In genomic region chr16:62036807-62037135, GRCh38 we compare ENCODE assay signal across 24 cellular contexts. TPM values are rescaled to one million over a fixed set of nuclear protein-coding genes. Genes with fewer than 3 reads are reported as not detected.
DNase-seq lines count a peak whose midpoint lies in the region; ATAC-seq and TF ChIP-seq lines count a peak whose summit lies in the region.
"Had no signal": no experiment of that assay in that cellular context is flagged by ENCODE, and none has a peak within 500 bp of the region (broad histone marks: within the 10 kb centered on the region; RNA-seq: fewer than 3 reads in every experiment).

No MANE protein-coding gene starts in this region.

- H3K27me3 ChIP-seq in NT2/D1 (ENCODE audit: insufficient read depth, insufficient read length) (peaks cover 75% of the 10 kb centered on the region), hepatocyte (peaks cover 76% of the 10 kb centered on the region), neural progenitor cell (peaks cover 46% of the 10 kb centered on the region)
- H3K27me3 ChIP-seq: vagina had no signal

- H3K4me2 ChIP-seq in hepatocyte (peak overlapping the region; percentile 89), neural progenitor cell (peak overlapping the region; percentile 98)
- H3K4me2 ChIP-seq: KMS-11 had no signal

- H3K4me1 ChIP-seq in NT2/D1 (ENCODE audit: insufficient read depth, insufficient read length) (peaks cover 4% of the 10 kb centered on the region), hepatocyte (ENCODE audit: insufficient read depth) (peaks cover 9% of the 10 kb centered on the region), neural progenitor cell (peaks cover 41% of the 10 kb centered on the region)
- H3K4me1 ChIP-seq: parathyroid adenoma had no signal

- no peaks in the 10 kb centered on the region for H3K36me3 ChIP-seq in NT2/D1 (ENCODE audit: insufficient read depth, insufficient read length, low read length)
- H3K36me3 ChIP-seq in hepatocyte (replicated peaks; ENCODE audit: insufficient read depth, low read depth) = no peaks in the 10 kb centered on the region
- no peaks in the 10 kb centered on the region for H3K36me3 ChIP-seq in neural progenitor cell
- H3K36me3 ChIP-seq: heart right ventricle, vagina had no signal

- TF ChIP-seq CTCF in hepatocyte (IDR thresholded peaks at IDR 0.05; ENCODE audit: poor library complexity) (no peak), neural progenitor cell (IDR thresholded peaks at IDR 0.05) (no peak)

- peak overlapping the region; percentile 57 for H3K9ac ChIP-seq in NT2/D1 (ENCODE audit: insufficient read length, low read depth)
- no peak overlapping the region for H3K9ac ChIP-seq in neural progenitor cell
- H3K9ac ChIP-seq: KMS-11, parathyroid adenoma had no signal

- no peak for ATAC-seq in HG02852 (IDR thresholded peaks at IDR 0.05; ENCODE audit: unreplicated experiment)
- ATAC-seq: activated CD8-positive, alpha-beta memory T cell treated with anti-CD3 and anti-CD28 coated beads, Interleukin-2, amount 10 ng/mL, durations not matched to agents 7 days and 5 days; effector memory CD8-positive, alpha-beta T cell; HCT116; mucosa of descending colon; Panc1; SK-N-SH treated with all-trans-retinoic acid at 6 μM for 48 hours had no signal

- H3K9me3 ChIP-seq in NT2/D1 (ENCODE audit: insufficient read depth, low read length) (no peaks in the 10 kb centered on the region), hepatocyte (ENCODE audit: low read depth) (no peaks in the 10 kb centered on the region), neural progenitor cell (ENCODE audit: low read depth) (no peaks in the 10 kb centered on the region)
- H3K9me3 ChIP-seq: heart right ventricle, mucosa of descending colon, vagina had no signal

- peaks cover 34% of the 10 kb centered on the region for H3K4me1 Mint-ChIP-seq in neural progenitor cell
- H3K4me1 Mint-ChIP-seq: activated CD8-positive, alpha-beta memory T cell treated with anti-CD3 and anti-CD28 coated beads, Interleukin-2, amount 10 ng/mL, durations not matched to agents 7 days and 5 days; central memory CD8-positive, alpha-beta T cell had no signal

- H4K20me1 ChIP-seq in hepatocyte (ENCODE audit: insufficient read depth, poor library complexity, severe bottlenecking) = no peaks in the 10 kb centered on the region
- H4K20me1 ChIP-seq in neural progenitor cell (ENCODE audit: low read depth) = no peaks in the 10 kb centered on the region

- H3K27ac Mint-ChIP-seq in neural progenitor cell = no peak overlapping the region
- H3K27ac Mint-ChIP-seq: activated CD8-positive, alpha-beta memory T cell treated with anti-CD3 and anti-CD28 coated beads, Interleukin-2, amount 10 ng/mL, durations not matched to agents 7 days and 5 days; effector memory CD8-positive, alpha-beta T cell had no signal

- H3K79me2 ChIP-seq in hepatocyte (no peaks in the 10 kb centered on the region), neural progenitor cell (ENCODE audit: low read depth) (no peaks in the 10 kb centered on the region)
- H3K79me2 ChIP-seq: parathyroid adenoma had no signal

- peak; percentile 11 for DNase-seq in ELF-1 (ENCODE audit: low read depth, low spot score)
- DNase-seq in NT2/D1 (ENCODE audit: low read depth, low spot score) = no peak
- no peak for DNase-seq in hepatocyte (ENCODE audit: low spot score)
- DNase-seq in neural progenitor cell (ENCODE audit: low spot score) = peak; percentile 67
- no peak for DNase-seq in H4 (ENCODE audit: low spot score)
- no peak for DNase-seq in NCI-H2196 treated with DMSO at 0.1 percent for 48 hours (lab: John Stamatoyannopoulos, UW; ENCODE audit: unreplicated experiment)
- no peak for DNase-seq in midbrain (lab: John Stamatoyannopoulos, UW)
- DNase-seq: activated CD8-positive, alpha-beta memory T cell treated with anti-CD3 and anti-CD28 coated beads, Interleukin-2, amount 10 ng/mL, durations not matched to agents 7 days and 5 days; effector memory CD8-positive, alpha-beta T cell; heart right ventricle; mucosa of descending colon; NCI-H1092; stimulated activated CD4-positive, alpha-beta T cell treated with anti-CD3 and anti-CD28 coated beads, Interleukin-4, amount 100 ng/mL, for 1 hour had no signal

- H3K9me2 ChIP-seq in hepatocyte (replicated peaks; ENCODE audit: insufficient read depth) = no peaks in the 10 kb centered on the region

- H3K9me3 Mint-ChIP-seq in neural progenitor cell = no peaks in the 10 kb centered on the region

- peak overlapping the region; percentile 93 for H3K4me3 Mint-ChIP-seq in neural progenitor cell
- H3K4me3 Mint-ChIP-seq: activated CD8-positive, alpha-beta memory T cell treated with anti-CD3 and anti-CD28 coated beads, Interleukin-2, amount 10 ng/mL, durations not matched to agents 7 days and 5 days; central memory CD8-positive, alpha-beta T cell; effector memory CD8-positive, alpha-beta T cell had no signal

- H3K4me3 ChIP-seq in NT2/D1 (ENCODE audit: insufficient read length, low read depth) = peak overlapping the region; percentile 59
- no peak overlapping the region for H3K4me3 ChIP-seq in hepatocyte
- peak overlapping the region; percentile 81 for H3K4me3 ChIP-seq in neural progenitor cell
- H3K4me3 ChIP-seq: mucosa of descending colon had no signal

- peaks cover 54% of the 10 kb centered on the region for H3F3A ChIP-seq in neural progenitor cell (ENCODE audit: low read depth)

- H2AFZ ChIP-seq in hepatocyte = no peak overlapping the region
- H2AFZ ChIP-seq in neural progenitor cell (replicated peaks) = peak overlapping the region; percentile 88
- H2AFZ ChIP-seq: parathyroid adenoma had no signal

- H3K27ac ChIP-seq in hepatocyte (no peak overlapping the region), neural progenitor cell (no peak overlapping the region)
- H3K27ac ChIP-seq: heart right ventricle, KMS-11, parathyroid adenoma, skin epidermis, vagina had no signal

- whole genome bisulfite sequencing in hepatocyte (ENCODE audit: low lambda C conversion rate, missing lambda C conversion rate) = 5% methylated on average over 15 of the region's 15 CpGs

- no peaks in the 10 kb centered on the region for H3K36me3 Mint-ChIP-seq in neural progenitor cell

- H3K27me3 Mint-ChIP-seq in neural progenitor cell (ENCODE audit: insufficient read depth, low read depth) = peaks cover 22% of the 10 kb centered on the region

RNA-seq across cellular contexts. Expression of gene CDH8, which starts 0.5 kb away (rescaled TPM):
- total RNA-seq in hepatocyte = 2.1 TPM in 2 replicates
- 2.2 and 4.8 TPM in 2 replicates for polyA plus RNA-seq in hepatocyte
- 23.7 and 31.4 TPM in 2 replicates for total RNA-seq in neural progenitor cell (ENCODE audit: low replicate concordance)
- 0.08 and 1.4 TPM in 2 replicates for total RNA-seq in H4 (2014; rRNA removed; shearing (Covaris generic))
- total RNA-seq: activated CD8-positive, alpha-beta memory T cell treated with anti-CD3 and anti-CD28 coated beads, Interleukin-2, amount 10 ng/mL, durations not matched to agents 7 days and 5 days; fibroblast of lung; subcutaneous adipose tissue had no signal
- polyA plus RNA-seq: fibroblast of lung, heart right ventricle had no signal

Comparison
In these comparisons a context has a peak if more than half of its experiments do, and no peak if none do; other contexts are left out.
1. DNase-seq: peak in ELF-1 (single experiment) and neural progenitor cell (single experiment); none in NT2/D1 (single experiment), hepatocyte (single experiment), H4 (single experiment), NCI-H2196 treated with DMSO at 0.1 percent for 48 hours (single experiment) and midbrain (single experiment).